In the genomic region with DNA sequence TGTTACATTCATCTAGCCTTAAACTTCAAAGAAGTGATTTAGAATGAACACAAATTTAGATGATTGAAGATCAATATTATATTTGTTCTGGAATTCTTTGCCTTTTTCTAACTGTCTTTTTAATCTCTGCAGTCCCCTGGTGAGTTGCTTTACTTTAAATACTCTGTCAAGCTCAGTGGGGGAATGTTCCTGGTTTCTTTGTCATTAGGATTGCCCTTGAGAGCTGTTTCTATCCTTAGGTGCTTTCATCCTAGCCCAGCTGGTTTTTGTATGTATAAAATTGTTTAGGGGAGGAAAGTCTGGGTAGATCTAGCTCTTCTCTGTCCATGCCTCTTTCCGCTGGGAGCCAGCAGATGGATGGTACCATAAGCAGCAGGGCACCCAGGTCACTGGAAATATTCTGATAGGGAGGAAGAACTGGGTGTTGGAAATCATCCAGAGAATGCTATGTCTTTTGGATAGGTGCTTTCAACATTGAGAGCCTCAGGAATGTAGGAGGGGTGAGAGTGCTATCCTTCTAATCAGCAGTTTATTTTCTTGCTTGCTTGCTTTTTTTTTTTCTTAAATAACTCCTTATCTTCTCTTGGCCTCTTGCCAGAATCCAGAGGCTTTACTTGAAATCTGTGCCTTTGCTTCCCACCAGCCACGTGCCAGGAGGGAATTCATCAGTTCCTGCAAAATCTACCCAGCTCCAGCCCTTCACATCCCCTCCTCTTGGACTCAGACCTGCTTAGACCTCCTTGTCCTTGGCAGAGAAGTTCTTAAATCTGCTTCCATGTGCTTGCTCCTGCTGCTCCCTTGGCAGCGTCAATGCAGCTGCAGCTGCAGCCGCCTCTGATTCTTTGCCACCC, we compare ENCODE assay signal across 16 cellular contexts.
DNase-seq lines count a peak whose midpoint lies in the region; ATAC-seq and TF ChIP-seq lines count a peak whose summit lies in the region.
"Had no signal": no experiment of that assay in that cellular context is flagged by ENCODE, and none has a peak within 500 bp of the region (broad histone marks: within the 10 kb centered on the region; RNA-seq: fewer than 3 reads in every experiment).

No MANE protein-coding gene starts in this region.

- no peaks in the 10 kb centered on the region for H3K9me2 ChIP-seq in MM.1S (replicated peaks; ENCODE audit: insufficient read depth, low read length)

- H3K79me2 ChIP-seq in MM.1S (ENCODE audit: low read length): no peaks in the 10 kb centered on the region

- H3K27ac Mint-ChIP-seq in stimulated activated naive CD8-positive, alpha-beta T cell treated with anti-CD3 and anti-CD28 coated beads, Interleukin-15, amount 100 ng/mL, for 72 hours: no peak overlapping the region
- H3K27ac Mint-ChIP-seq: activated T-helper 17 cell treated with anti-CD3 and anti-CD28 coated beads, Interleukin-2, amount 50 U/mL, for 72 hours; IgD-negative memory B cell had no signal

- H4K20me1 ChIP-seq in MM.1S (ENCODE audit: insufficient read depth, low read length): no peaks in the 10 kb centered on the region

- no peak for ATAC-seq in GM18873 (IDR thresholded peaks at IDR 0.05; ENCODE audit: low FRiP score, unreplicated experiment)
- no peak for ATAC-seq in stimulated activated naive CD8-positive, alpha-beta T cell treated with anti-CD3 and anti-CD28 coated beads, Interleukin-15, amount 100 ng/mL, for 72 hours
- ATAC-seq: activated T-helper 17 cell treated with anti-CD3 and anti-CD28 coated beads, Interleukin-2, amount 50 U/mL, for 72 hours had no signal

- H3K9ac ChIP-seq in MM.1S (ENCODE audit: low read length): no peak overlapping the region

- H3K27me3 ChIP-seq in brain microvascular endothelial cell (replicated peaks) (no peaks in the 10 kb centered on the region), MM.1S (replicated peaks; ENCODE audit: insufficient read depth, low read length) (no peaks in the 10 kb centered on the region)

- no peak overlapping the region for H3K4me3 Mint-ChIP-seq in stimulated activated naive CD8-positive, alpha-beta T cell treated with anti-CD3 and anti-CD28 coated beads, Interleukin-15, amount 100 ng/mL, for 72 hours
- H3K4me3 Mint-ChIP-seq: activated T-helper 17 cell treated with anti-CD3 and anti-CD28 coated beads, Interleukin-2, amount 50 U/mL, for 72 hours; IgD-negative memory B cell had no signal

- in situ Hi-C loops in brain microvascular endothelial cell (cut with HindIII; ENCODE audit: low pct_ligation_motif_present, low sequenced_read_pairs): no loop called here

- H3K36me3 ChIP-seq in brain microvascular endothelial cell (replicated peaks) (no peaks in the 10 kb centered on the region), MM.1S (replicated peaks; ENCODE audit: insufficient read depth, low read length) (no peaks in the 10 kb centered on the region)

- H3K4me1 Mint-ChIP-seq in stimulated activated naive CD8-positive, alpha-beta T cell treated with anti-CD3 and anti-CD28 coated beads, Interleukin-15, amount 100 ng/mL, for 72 hours: no peaks in the 10 kb centered on the region
- H3K4me1 Mint-ChIP-seq: activated T-helper 17 cell treated with anti-CD3 and anti-CD28 coated beads, Interleukin-2, amount 50 U/mL, for 72 hours; IgD-negative memory B cell had no signal

- H3K4me1 ChIP-seq in MM.1S (ENCODE audit: low read length): no peaks in the 10 kb centered on the region

- TF ChIP-seq CTCF in brain microvascular endothelial cell (IDR thresholded peaks at IDR 0.05; ENCODE audit: low read depth, low read length, missing control alignments): no peak
- TF ChIP-seq CTCF in MM.1S (IDR thresholded peaks at IDR 0.05; ENCODE audit: low read length): no peak

- H3K9me3 Mint-ChIP-seq in stimulated activated naive CD8-positive, alpha-beta T cell treated with anti-CD3 and anti-CD28 coated beads, Interleukin-15, amount 100 ng/mL, for 72 hours: no peaks in the 10 kb centered on the region
- H3K9me3 Mint-ChIP-seq: activated T-helper 17 cell treated with anti-CD3 and anti-CD28 coated beads, Interleukin-2, amount 50 U/mL, for 72 hours; IgD-negative memory B cell had no signal

- no peaks in the 10 kb centered on the region for H3F3A ChIP-seq in MM.1S (ENCODE audit: insufficient read depth, low read length)

- H3K9me3 ChIP-seq in MM.1S (replicated peaks; ENCODE audit: insufficient read depth, low read length): no peaks in the 10 kb centered on the region

- H3K4me3 ChIP-seq in brain microvascular endothelial cell (ENCODE audit: low read depth, low read length): no peak overlapping the region
- no peak overlapping the region for H3K4me3 ChIP-seq in MM.1S (ENCODE audit: low read length)

- H3K27ac ChIP-seq in brain microvascular endothelial cell: no peak overlapping the region
- H3K27ac ChIP-seq in MM.1S (ENCODE audit: low read length): no peak overlapping the region
- H3K27ac ChIP-seq: RWPE1 had no signal

- peaks cover 16% of the 10 kb centered on the region for H3K27me3 Mint-ChIP-seq in stimulated activated naive CD8-positive, alpha-beta T cell treated with anti-CD3 and anti-CD28 coated beads, Interleukin-15, amount 100 ng/mL, for 72 hours

- DNase-seq in A172 (ENCODE audit: low spot score) (peak; percentile 36), HS-27A (ENCODE audit: low read depth) (peak; percentile 22), brain microvascular endothelial cell (peak; percentile 4), kidney glomerular epithelial cell (lab: John Stamatoyannopoulos, UW) (peak; percentile 32), islet precursor cell (no peak), MM.1S (no peak)
- no peak for DNase-seq in stimulated activated naive CD8-positive, alpha-beta T cell treated with anti-CD3 and anti-CD28 coated beads, Interleukin-15, amount 100 ng/mL, for 72 hours
- DNase-seq: activated CD4-positive, alpha-beta T cell treated with anti-CD3 and anti-CD28 coated beads, Interleukin-2, amount 50 U/mL, for 4 hours; aorta; hippocampal formation; NCI-H1417; NCI-H526 had no signal

- H2AFZ ChIP-seq in MM.1S (ENCODE audit: low read length): no peak overlapping the region

- no peak overlapping the region for H3K4me2 ChIP-seq in MM.1S (ENCODE audit: low read depth, low read length)

Comparison
In these comparisons a context has a peak if more than half of its experiments do, and no peak if none do; other contexts are left out.
1. DNase-seq: peak in A172 (single experiment), HS-27A (single experiment), brain microvascular endothelial cell (single experiment) and kidney glomerular epithelial cell (single experiment); none in islet precursor cell (single experiment), stimulated activated naive CD8-positive, alpha-beta T cell treated with anti-CD3 and anti-CD28 coated beads, Interleukin-15, amount 100 ng/mL, for 72 hours (0 of 2) and MM.1S (single experiment).